1 cellular context compared by ENCODE assay signal in genomic region chr12:93441617-93442410, GRCh38.
TF ChIP-seq lines count a peak whose summit lies in the region.

Gene UBE2N (minus strand): TSS chr12:93441947. CDS start chr12:93441884, 63 bp downstream.

TF ChIP-seq in K562, 482 proteins besides CTCF, POLR2A, EP300 and RAD21 (continued from another document and continues in another):
- TF ChIP-seq FOXO4 (CRISPR knock-in tag; IDR thresholded peaks at IDR 0.05) (no peak), ATF4 (CRISPR knock-in tag; IDR thresholded peaks at IDR 0.05) (no peak), TBL1XR1 (IDR thresholded peaks at IDR 0.05; ENCODE audit: low read length in 2 of 2) (no peak), NR3C1 (CRISPR knock-in tag; IDR thresholded peaks at IDR 0.05) (no peak; the same call in 1 of the 2 replicates), ZFX (CRISPR knock-in tag; IDR thresholded peaks at IDR 0.05) (peak; percentile 95), CREB5 (CRISPR knock-in tag; IDR thresholded peaks at IDR 0.05) (no peak), ZBTB49 (CRISPR knock-in tag; IDR thresholded peaks at IDR 0.05; ENCODE audit: borderline replicate concordance) (no peak; the same call in 1 of the 2 replicates), TFE3 (CRISPR knock-in tag; IDR thresholded peaks at IDR 0.05) (no peak), CHD4 (IDR thresholded peaks at IDR 0.05; ENCODE audit: insufficient read depth, insufficient replicate concordance, low read depth, low read length, poor library complexity, severe bottlenecking) (no peak), ZNF253 (CRISPR knock-in tag; conservative IDR thresholded peaks at IDR 0.05) (no peak), LEF1 (IDR thresholded peaks at IDR 0.05) (no peak; the same call in 1 of the 2 replicates), CREBBP (IDR thresholded peaks at IDR 0.05; ENCODE audit: low read depth, low read length) (no peak), BCL6 (CRISPR knock-in tag; IDR thresholded peaks at IDR 0.05) (no peak), NFIX (CRISPR knock-in tag; IDR thresholded peaks at IDR 0.05; ENCODE audit: low read depth) (no peak), NCOA6 (IDR thresholded peaks at IDR 0.05) (peak; percentile 47; the same call in 1 of the 2 replicates), ZMIZ1 (IDR thresholded peaks at IDR 0.05; ENCODE audit: low read depth in 2 of 2, low read length in 2 of 2) (no peak; a peak in 1 of 4 replicates), E4F1 (CRISPR knock-in tag; IDR thresholded peaks at IDR 0.05; ENCODE audit: borderline replicate concordance) (no peak), RCOR1 (IDR thresholded peaks at IDR 0.05; ENCODE audit: borderline replicate concordance in 1 of 2, low read depth in 2 of 2, low read length in 2 of 2) (no peak; a peak in 1 of 4 replicates), SMAD1 (IDR thresholded peaks at IDR 0.05; ENCODE audit: low read depth, low read length, partially characterized antibody) (no peak), MCM5 (IDR thresholded peaks at IDR 0.05; ENCODE audit: low read depth) (no peak), IRF2 (CRISPR knock-in tag; IDR thresholded peaks at IDR 0.05) (no peak), ZNF263 (CRISPR knock-in tag; IDR thresholded peaks at IDR 0.05; ENCODE audit: borderline replicate concordance) (no peak), NFE2L1 (tag; IDR thresholded peaks at IDR 0.05; ENCODE audit: borderline replicate concordance, low read depth) (no peak), HMG20B (CRISPR knock-in tag; IDR thresholded peaks at IDR 0.05) (no peak), POLR3G (IDR thresholded peaks at IDR 0.05; ENCODE audit: extremely low read depth, insufficient read length, insufficient replicate concordance) (no peak), SNIP1 (IDR thresholded peaks at IDR 0.05; ENCODE audit: low read depth) (no peak), RBM17 (IDR thresholded peaks at IDR 0.05; ENCODE audit: borderline replicate concordance, low read depth, low read length) (no peak), ARID3A (IDR thresholded peaks at IDR 0.05; ENCODE audit: borderline replicate concordance, low read depth, low read length) (no peak), FOXA3 (CRISPR knock-in tag; conservative IDR thresholded peaks at IDR 0.05 in 1 of 2, IDR thresholded peaks at IDR 0.05 in 1 of 2) (no peak), SAFB (IDR thresholded peaks at IDR 0.05; ENCODE audit: borderline replicate concordance, low read depth, low read length) (peak; percentile 95), MEF2A (IDR thresholded peaks at IDR 0.05; ENCODE audit: control insufficient read depth, low read depth, low read length) (no peak), TCF7L2 (IDR thresholded peaks at IDR 0.05; ENCODE audit: low read depth, low read length) (no peak), TAF7 (tag; IDR thresholded peaks at IDR 0.05) (no peak; the same call in 1 of the 2 replicates), PYGO2 (tag; IDR thresholded peaks at IDR 0.05) (no peak), ZBTB43 (CRISPR knock-in tag; IDR thresholded peaks at IDR 0.05) (no peak), ZNF146 (CRISPR knock-in tag; IDR thresholded peaks at IDR 0.05; ENCODE audit: unreplicated experiment) (peak; percentile 5), DMBX1 (CRISPR knock-in tag; IDR thresholded peaks at IDR 0.05; ENCODE audit: borderline replicate concordance) (0 out of 2 replicates have a peak, but pooled peaks have one; percentile 40), ZSCAN32 (CRISPR knock-in tag; IDR thresholded peaks at IDR 0.05) (no peak), HNRNPL (IDR thresholded peaks at IDR 0.05; ENCODE audit: low read depth, low read length) (no peak), KDM1A (IDR thresholded peaks at IDR 0.05) (no peak), ZKSCAN1 (IDR thresholded peaks at IDR 0.05; ENCODE audit: low read depth, low read length) (no peak), HMG20A (CRISPR knock-in tag; conservative IDR thresholded peaks at IDR 0.05) (no peak), HNRNPUL1 (IDR thresholded peaks at IDR 0.05; ENCODE audit: low read length) (no peak), TRIM28 (IDR thresholded peaks at IDR 0.05) (no peak; the same call in 1 of the 2 replicates), HMGXB4 (CRISPR knock-in tag; IDR thresholded peaks at IDR 0.05) (peak; percentile 89), GATA2 (CRISPR knock-in tag; IDR thresholded peaks at IDR 0.05) (no peak), SMAD2 (IDR thresholded peaks at IDR 0.05; ENCODE audit: low read depth, low read length) (no peak), NONO (IDR thresholded peaks at IDR 0.05; ENCODE audit: low read depth in 2 of 2, low read length in 1 of 2) (peak in 1 of 2 experiments; percentile 64; a peak in 1 of 4 replicates)
